In genomic region chr3:15040844-15041243, GRCh38 we compare ENCODE assay signal across 1 cellular context.
TF ChIP-seq lines count a peak whose summit lies in the region.

No MANE protein-coding gene starts in this region.

TF ChIP-seq in GM23338, 12 proteins besides CTCF, POLR2A, EP300 and RAD21 (continued from another document):
- TF ChIP-seq, protein P1, sequence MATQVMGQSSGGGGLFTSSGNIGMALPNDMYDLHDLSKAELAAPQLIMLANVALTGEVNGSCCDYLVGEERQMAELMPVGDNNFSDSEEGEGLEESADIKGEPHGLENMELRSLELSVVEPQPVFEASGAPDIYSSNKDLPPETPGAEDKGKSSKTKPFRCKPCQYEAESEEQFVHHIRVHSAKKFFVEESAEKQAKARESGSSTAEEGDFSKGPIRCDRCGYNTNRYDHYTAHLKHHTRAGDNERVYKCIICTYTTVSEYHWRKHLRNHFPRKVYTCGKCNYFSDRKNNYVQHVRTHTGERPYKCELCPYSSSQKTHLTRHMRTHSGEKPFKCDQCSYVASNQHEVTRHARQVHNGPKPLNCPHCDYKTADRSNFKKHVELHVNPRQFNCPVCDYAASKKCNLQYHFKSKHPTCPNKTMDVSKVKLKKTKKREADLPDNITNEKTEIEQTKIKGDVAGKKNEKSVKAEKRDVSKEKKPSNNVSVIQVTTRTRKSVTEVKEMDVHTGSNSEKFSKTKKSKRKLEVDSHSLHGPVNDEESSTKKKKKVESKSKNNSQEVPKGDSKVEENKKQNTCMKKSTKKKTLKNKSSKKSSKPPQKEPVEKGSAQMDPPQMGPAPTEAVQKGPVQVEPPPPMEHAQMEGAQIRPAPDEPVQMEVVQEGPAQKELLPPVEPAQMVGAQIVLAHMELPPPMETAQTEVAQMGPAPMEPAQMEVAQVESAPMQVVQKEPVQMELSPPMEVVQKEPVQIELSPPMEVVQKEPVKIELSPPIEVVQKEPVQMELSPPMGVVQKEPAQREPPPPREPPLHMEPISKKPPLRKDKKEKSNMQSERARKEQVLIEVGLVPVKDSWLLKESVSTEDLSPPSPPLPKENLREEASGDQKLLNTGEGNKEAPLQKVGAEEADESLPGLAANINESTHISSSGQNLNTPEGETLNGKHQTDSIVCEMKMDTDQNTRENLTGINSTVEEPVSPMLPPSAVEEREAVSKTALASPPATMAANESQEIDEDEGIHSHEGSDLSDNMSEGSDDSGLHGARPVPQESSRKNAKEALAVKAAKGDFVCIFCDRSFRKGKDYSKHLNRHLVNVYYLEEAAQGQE (IDR thresholded peaks at IDR 0.05; ENCODE audit: unreplicated experiment): no peak
- TF ChIP-seq ZNF331 (CRISPR knock-in tag; IDR thresholded peaks at IDR 0.05; ENCODE audit: low read depth) (no peak), ZNF114 (CRISPR knock-in tag; IDR thresholded peaks at IDR 0.05) (no peak), EZH2phosphoT487 (IDR thresholded peaks at IDR 0.05; ENCODE audit: unreplicated experiment) (no peak), EZH2 (IDR thresholded peaks at IDR 0.05; ENCODE audit: low read depth, unreplicated experiment) (no peak), STAT1 (IDR thresholded peaks at IDR 0.05; ENCODE audit: unreplicated experiment) (no peak), NANOG (IDR thresholded peaks at IDR 0.05; ENCODE audit: borderline replicate concordance) (no peak), CREB1 (CRISPR knock-in tag; IDR thresholded peaks at IDR 0.05; ENCODE audit: low read depth) (no peak), POLR2AphosphoS5 (IDR thresholded peaks at IDR 0.05; ENCODE audit: low read depth) (no peak)
- TF ChIP-seq, protein P2, sequence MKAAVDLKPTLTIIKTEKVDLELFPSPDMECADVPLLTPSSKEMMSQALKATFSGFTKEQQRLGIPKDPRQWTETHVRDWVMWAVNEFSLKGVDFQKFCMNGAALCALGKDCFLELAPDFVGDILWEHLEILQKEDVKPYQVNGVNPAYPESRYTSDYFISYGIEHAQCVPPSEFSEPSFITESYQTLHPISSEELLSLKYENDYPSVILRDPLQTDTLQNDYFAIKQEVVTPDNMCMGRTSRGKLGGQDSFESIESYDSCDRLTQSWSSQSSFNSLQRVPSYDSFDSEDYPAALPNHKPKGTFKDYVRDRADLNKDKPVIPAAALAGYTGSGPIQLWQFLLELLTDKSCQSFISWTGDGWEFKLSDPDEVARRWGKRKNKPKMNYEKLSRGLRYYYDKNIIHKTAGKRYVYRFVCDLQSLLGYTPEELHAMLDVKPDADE (IDR thresholded peaks at IDR 0.05): no peak
- TF ChIP-seq, protein P3, sequence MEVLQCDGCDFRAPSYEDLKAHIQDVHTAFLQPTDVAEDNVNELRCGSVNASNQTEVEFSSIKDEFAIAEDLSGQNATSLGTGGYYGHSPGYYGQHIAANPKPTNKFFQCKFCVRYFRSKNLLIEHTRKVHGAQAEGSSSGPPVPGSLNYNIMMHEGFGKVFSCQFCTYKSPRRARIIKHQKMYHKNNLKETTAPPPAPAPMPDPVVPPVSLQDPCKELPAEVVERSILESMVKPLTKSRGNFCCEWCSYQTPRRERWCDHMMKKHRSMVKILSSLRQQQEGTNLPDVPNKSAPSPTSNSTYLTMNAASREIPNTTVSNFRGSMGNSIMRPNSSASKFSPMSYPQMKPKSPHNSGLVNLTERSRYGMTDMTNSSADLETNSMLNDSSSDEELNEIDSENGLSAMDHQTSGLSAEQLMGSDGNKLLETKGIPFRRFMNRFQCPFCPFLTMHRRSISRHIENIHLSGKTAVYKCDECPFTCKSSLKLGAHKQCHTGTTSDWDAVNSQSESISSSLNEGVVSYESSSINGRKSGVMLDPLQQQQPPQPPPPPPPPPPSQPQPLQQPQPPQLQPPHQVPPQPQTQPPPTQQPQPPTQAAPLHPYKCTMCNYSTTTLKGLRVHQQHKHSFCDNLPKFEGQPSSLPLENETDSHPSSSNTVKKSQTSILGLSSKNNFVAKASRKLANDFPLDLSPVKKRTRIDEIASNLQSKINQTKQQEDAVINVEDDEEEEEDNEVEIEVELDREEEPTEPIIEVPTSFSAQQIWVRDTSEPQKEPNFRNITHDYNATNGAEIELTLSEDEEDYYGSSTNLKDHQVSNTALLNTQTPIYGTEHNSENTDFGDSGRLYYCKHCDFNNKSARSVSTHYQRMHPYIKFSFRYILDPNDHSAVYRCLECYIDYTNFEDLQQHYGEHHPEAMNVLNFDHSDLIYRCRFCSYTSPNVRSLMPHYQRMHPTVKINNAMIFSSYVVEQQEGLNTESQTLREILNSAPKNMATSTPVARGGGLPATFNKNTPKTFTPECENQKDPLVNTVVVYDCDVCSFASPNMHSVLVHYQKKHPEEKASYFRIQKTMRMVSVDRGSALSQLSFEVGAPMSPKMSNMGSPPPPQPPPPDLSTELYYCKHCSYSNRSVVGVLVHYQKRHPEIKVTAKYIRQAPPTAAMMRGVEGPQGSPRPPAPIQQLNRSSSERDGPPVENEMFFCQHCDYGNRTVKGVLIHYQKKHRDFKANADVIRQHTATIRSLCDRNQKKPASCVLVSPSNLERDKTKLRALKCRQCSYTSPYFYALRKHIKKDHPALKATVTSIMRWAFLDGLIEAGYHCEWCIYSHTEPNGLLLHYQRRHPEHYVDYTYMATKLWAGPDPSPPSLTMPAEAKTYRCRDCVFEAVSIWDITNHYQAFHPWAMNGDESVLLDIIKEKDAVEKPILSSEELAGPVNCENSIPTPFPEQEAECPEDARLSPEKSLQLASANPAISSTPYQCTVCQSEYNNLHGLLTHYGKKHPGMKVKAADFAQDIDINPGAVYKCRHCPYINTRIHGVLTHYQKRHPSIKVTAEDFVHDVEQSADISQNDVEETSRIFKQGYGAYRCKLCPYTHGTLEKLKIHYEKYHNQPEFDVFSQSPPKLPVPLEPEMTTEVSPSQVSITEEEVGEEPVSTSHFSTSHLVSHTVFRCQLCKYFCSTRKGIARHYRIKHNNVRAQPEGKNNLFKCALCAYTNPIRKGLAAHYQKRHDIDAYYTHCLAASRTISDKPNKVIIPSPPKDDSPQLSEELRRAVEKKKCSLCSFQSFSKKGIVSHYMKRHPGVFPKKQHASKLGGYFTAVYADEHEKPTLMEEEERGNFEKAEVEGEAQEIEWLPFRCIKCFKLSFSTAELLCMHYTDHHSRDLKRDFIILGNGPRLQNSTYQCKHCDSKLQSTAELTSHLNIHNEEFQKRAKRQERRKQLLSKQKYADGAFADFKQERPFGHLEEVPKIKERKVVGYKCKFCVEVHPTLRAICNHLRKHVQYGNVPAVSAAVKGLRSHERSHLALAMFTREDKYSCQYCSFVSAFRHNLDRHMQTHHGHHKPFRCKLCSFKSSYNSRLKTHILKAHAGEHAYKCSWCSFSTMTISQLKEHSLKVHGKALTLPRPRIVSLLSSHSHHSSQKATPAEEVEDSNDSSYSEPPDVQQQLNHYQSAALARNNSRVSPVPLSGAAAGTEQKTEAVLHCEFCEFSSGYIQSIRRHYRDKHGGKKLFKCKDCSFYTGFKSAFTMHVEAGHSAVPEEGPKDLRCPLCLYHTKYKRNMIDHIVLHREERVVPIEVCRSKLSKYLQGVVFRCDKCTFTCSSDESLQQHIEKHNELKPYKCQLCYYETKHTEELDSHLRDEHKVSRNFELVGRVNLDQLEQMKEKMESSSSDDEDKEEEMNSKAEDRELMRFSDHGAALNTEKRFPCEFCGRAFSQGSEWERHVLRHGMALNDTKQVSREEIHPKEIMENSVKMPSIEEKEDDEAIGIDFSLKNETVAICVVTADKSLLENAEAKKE (CRISPR knock-in tag; IDR thresholded peaks at IDR 0.05): no peak
